Comparison of ENCODE assay signal across 21 cellular contexts in genomic region chr10:855671-856070, GRCh38.
DNase-seq lines count a peak whose midpoint lies in the region; ATAC-seq and TF ChIP-seq lines count a peak whose summit lies in the region.
"Had no signal": no experiment of that assay in that cellular context is flagged by ENCODE, and none has a peak within 500 bp of the region (broad histone marks: within the 10 kb centered on the region; RNA-seq: fewer than 3 reads in every experiment).

No MANE protein-coding gene starts in this region.

- no peak for DNase-seq in CD4-positive, alpha-beta T cell
- DNase-seq in hepatocyte (ENCODE audit: low spot score) (no peak), HPDE6-E6E7 (ENCODE audit: extremely low spot score) (no peak), activated gamma-delta T cell treated with Interleukin-2 at 50 U/mL for 16 hours (no peak)
- DNase-seq: AML-193, Caco-2, DMS153, GM23248, HCEC 1CT, IMR-90, NCI-H1417 treated with DMSO at 0.1 percent for 48 hours, NCI-H187 treated with DMSO at 0.1 percent for 48 hours, NCI-H2227 treated with DMSO at 0.1 percent for 48 hours, NCI-H510A treated with DMSO at 0.1 percent for 48 hours, PC-3, RPMI8226 had no signal

- peaks cover 4% of the 10 kb centered on the region for H3K9me3 Mint-ChIP-seq in CD4-positive, alpha-beta T cell

- no peak overlapping the region for H3K4me3 ChIP-seq in Loucy (ENCODE audit: low read length, poor library complexity, severe bottlenecking)
- H3K4me3 ChIP-seq in hepatocyte, result no peak overlapping the region
- no peak overlapping the region for H3K4me3 ChIP-seq in parathyroid adenoma (ENCODE audit: low read depth, low read length)
- H3K4me3 ChIP-seq: GM12878, GM23248 had no signal

- intact Hi-C loops in CD4-positive, alpha-beta T cell (cut with DNase I, micrococcal nuclease), result no loop called here

- no peaks in the 10 kb centered on the region for H3K9me2 ChIP-seq in Loucy (replicated peaks; ENCODE audit: low read depth, low read length)
- no peaks in the 10 kb centered on the region for H3K9me2 ChIP-seq in hepatocyte (replicated peaks; ENCODE audit: insufficient read depth)

- H3K36me3 ChIP-seq in Loucy (ENCODE audit: insufficient read depth, low read length) (peaks cover 72% of the 10 kb centered on the region), hepatocyte (replicated peaks; ENCODE audit: insufficient read depth, low read depth) (no peaks in the 10 kb centered on the region), parathyroid adenoma (ENCODE audit: control insufficient read depth, insufficient read depth, low read length) (no peaks in the 10 kb centered on the region)

- POLR2A ChIA-PET in CD4-positive, alpha-beta T cell (lab: Charles Lee), result no interaction called here

- no peaks in the 10 kb centered on the region for H3K27me3 Mint-ChIP-seq in CD4-positive, alpha-beta T cell

- H2AFZ ChIP-seq in Loucy (ENCODE audit: low read length) (no peak overlapping the region), hepatocyte (no peak overlapping the region), parathyroid adenoma (no peak overlapping the region)
- H2AFZ ChIP-seq: GM23248 had no signal

- H3K79me2 ChIP-seq in Loucy (ENCODE audit: insufficient read depth, low read length), result peaks cover 35% of the 10 kb centered on the region; the same call in 1 of the 2 replicates
- H3K79me2 ChIP-seq in hepatocyte, result peaks cover 78% of the 10 kb centered on the region
- peaks cover 32% of the 10 kb centered on the region for H3K79me2 ChIP-seq in parathyroid adenoma

- no peaks in the 10 kb centered on the region for H3F3A ChIP-seq in Loucy (ENCODE audit: low read depth)

- TF ChIP-seq CTCF in CD4-positive, alpha-beta T cell (IDR thresholded peaks at IDR 0.05), result no peak
- TF ChIP-seq CTCF in Loucy (conservative IDR thresholded peaks at IDR 0.05; ENCODE audit: low read length), result no peak
- TF ChIP-seq CTCF in hepatocyte (IDR thresholded peaks at IDR 0.05; ENCODE audit: poor library complexity), result no peak
- no peak for TF ChIP-seq CTCF in parathyroid adenoma (IDR thresholded peaks at IDR 0.05)

- WGBS in hepatocyte (ENCODE audit: low lambda C conversion rate, missing lambda C conversion rate), result 88% methylated on average over 5 of the region's 5 CpGs

- H3K4me3 Mint-ChIP-seq in CD4-positive, alpha-beta T cell, result no peak overlapping the region
- H3K4me3 Mint-ChIP-seq: CD14-positive monocyte had no signal

- no peaks in the 10 kb centered on the region for H3K27me3 ChIP-seq in CD4-positive, alpha-beta T cell (ENCODE audit: control insufficient read depth, insufficient read depth, low read length)
- no peaks in the 10 kb centered on the region for H3K27me3 ChIP-seq in Loucy (ENCODE audit: insufficient read depth, low read length, poor library complexity, severe bottlenecking)
- no peaks in the 10 kb centered on the region for H3K27me3 ChIP-seq in hepatocyte
- no peaks in the 10 kb centered on the region for H3K27me3 ChIP-seq in parathyroid adenoma (ENCODE audit: control insufficient read depth, insufficient read depth, low read length)

- peaks cover 58% of the 10 kb centered on the region for H3K4me1 Mint-ChIP-seq in CD4-positive, alpha-beta T cell (ENCODE audit: low read depth)

- H3K9me3 ChIP-seq in CD4-positive, alpha-beta T cell (ENCODE audit: control insufficient read depth, low read length), result no peaks in the 10 kb centered on the region
- H3K9me3 ChIP-seq in Loucy (ENCODE audit: insufficient read depth, low read depth, low read length), result peaks cover 2% of the 10 kb centered on the region; the same call in 1 of the 2 replicates
- no peaks in the 10 kb centered on the region for H3K9me3 ChIP-seq in hepatocyte (ENCODE audit: low read depth)
- H3K9me3 ChIP-seq in parathyroid adenoma (ENCODE audit: control insufficient read depth, low read length), result no peaks in the 10 kb centered on the region

- H3K36me3 Mint-ChIP-seq in CD4-positive, alpha-beta T cell (ENCODE audit: low read depth), result peaks cover 96% of the 10 kb centered on the region

- H4K20me1 ChIP-seq in Loucy (ENCODE audit: insufficient read depth, low read length, poor library complexity, severe bottlenecking) (no peaks in the 10 kb centered on the region), hepatocyte (ENCODE audit: insufficient read depth, poor library complexity, severe bottlenecking) (peaks cover 18% of the 10 kb centered on the region)

- H3K4me2 ChIP-seq in Loucy (ENCODE audit: low read depth, low read length, poor library complexity, severe bottlenecking) (peak overlapping the region; percentile 56), hepatocyte (peak overlapping the region; percentile 49), parathyroid adenoma (ENCODE audit: low read length) (peak overlapping the region; percentile 48)

- H3K27ac Mint-ChIP-seq in CD4-positive, alpha-beta T cell, result peak overlapping the region; percentile 47

- H3K4me1 ChIP-seq in Loucy (ENCODE audit: insufficient read depth, low read length, poor library complexity, severe bottlenecking) (peaks cover 28% of the 10 kb centered on the region), hepatocyte (ENCODE audit: insufficient read depth) (peaks cover 8% of the 10 kb centered on the region), parathyroid adenoma (peaks cover 25% of the 10 kb centered on the region)

- H3K9ac ChIP-seq in Loucy (ENCODE audit: low read depth, low read length, poor library complexity, severe bottlenecking), result peak overlapping the region; percentile 15
- no peak overlapping the region for H3K9ac ChIP-seq in parathyroid adenoma
- H3K9ac ChIP-seq: GM23248 had no signal

- ATAC-seq in CD4-positive, alpha-beta T cell (ENCODE audit: poor library complexity), result no peak
- no peak for ATAC-seq in GM21390 (IDR thresholded peaks at IDR 0.05; ENCODE audit: unreplicated experiment)
- ATAC-seq: GM12878, PC-3 had no signal

- H3K27ac ChIP-seq in CD4-positive, alpha-beta T cell (ENCODE audit: low read depth, low read length), result no peak overlapping the region
- peak overlapping the region; percentile 56 for H3K27ac ChIP-seq in hepatocyte
- no peak overlapping the region for H3K27ac ChIP-seq in parathyroid adenoma
- H3K27ac ChIP-seq: GM23248 had no signal

- CTCF ChIA-PET in CD4-positive, alpha-beta T cell (lab: Charles Lee), result no interaction called here
